ENCODE assay signal across 8 cellular contexts in genomic region chr4:86934772-86935498, GRCh38. TPM values are rescaled to one million over a fixed set of nuclear protein-coding genes. Genes with fewer than 3 reads are reported as not detected.
DNase-seq lines count a peak whose midpoint lies in the region; ATAC-seq and TF ChIP-seq lines count a peak whose summit lies in the region.

TSS of gene AFF1 (plus strand) at chr4:86935011. CDS start at chr4:86948534, 13,523 bp downstream.

- TF ChIP-seq CTCF in DND-41 (IDR thresholded peaks at IDR 0.05; ENCODE audit: borderline replicate concordance, extremely low read depth, low read length, poor library complexity, severe bottlenecking) = peak; percentile 57

- H3K27me3 Mint-ChIP-seq in naive thymus-derived CD8-positive, alpha-beta T cell = no peaks in the 10 kb centered on the region

- H4K20me1 ChIP-seq in DND-41 (ENCODE audit: insufficient read depth, low read length) (no peaks in the 10 kb centered on the region), Karpas-422 (ENCODE audit: insufficient read depth, low read depth, low read length) (no peaks in the 10 kb centered on the region)

- peak; percentile 92 for DNase-seq in DND-41
- peak; percentile 91 for DNase-seq in Karpas-422
- peak; percentile 96 for DNase-seq in RKO (ENCODE audit: low spot score)
- DNase-seq in activated T-helper 1 cell treated with Interleukin-2 at 50 U/mL for 16 hours (ENCODE audit: low read depth) = peak; percentile 83
- peak; percentile 96 for DNase-seq in fibroblast of gingiva (ENCODE audit: low read depth)
- peak; percentile 83 to 92 (median 85) for DNase-seq in naive thymus-derived CD8-positive, alpha-beta T cell
- DNase-seq in stimulated activated naive CD4-positive, alpha-beta T cell treated with Interleukin-2 at 50 U/mL for 16 hours (lab: John Stamatoyannopoulos, UW) = peak; percentile 92

- peaks cover 32 to 51% (median 50%) of the 10 kb centered on the region in 4 donors for H3K4me1 Mint-ChIP-seq in naive thymus-derived CD8-positive, alpha-beta T cell

- POLR2A ChIA-PET in naive thymus-derived CD8-positive, alpha-beta T cell (lab: Charles Lee) = interaction anchor here (0.5 to 6.7 kb wide), 20 partner anchors 12 to 1351 kb away, joined by 3 to 162 read pairs (median 4); partner anchors contain the start of genes HSD17B11, KLHL8 and PPM1K

- ATAC-seq in DND-41 (ENCODE audit: insufficient read depth, low read depth) (peak; percentile 73), GM21825 (IDR thresholded peaks at IDR 0.05; ENCODE audit: unreplicated experiment) (peak; percentile 53)
- ATAC-seq in naive thymus-derived CD8-positive, alpha-beta T cell = peak; percentile 74 to 77

- H3K9me2 ChIP-seq in Karpas-422 (replicated peaks; ENCODE audit: insufficient read depth, low read length) = no peaks in the 10 kb centered on the region

- no peaks in the 10 kb centered on the region for H3K9me3 ChIP-seq in DND-41 (ENCODE audit: insufficient read depth, low read length, severe bottlenecking)
- H3K9me3 ChIP-seq in Karpas-422 (ENCODE audit: low read length) = no peaks in the 10 kb centered on the region

- H3K9ac ChIP-seq in DND-41 (ENCODE audit: low read depth, low read length) (peak within 1 kb of the TSS; percentile 94), Karpas-422 (ENCODE audit: low read length) (peak within 1 kb of the TSS; percentile 71)

- H3K4me3 ChIP-seq in DND-41 (ENCODE audit: low read depth in 1 of 2, low read length in 2 of 2) = peak within 1 kb of the TSS; percentile 77 to 80
- peak within 1 kb of the TSS; percentile 77 for H3K4me3 ChIP-seq in Karpas-422 (ENCODE audit: low read length)

- peak within 1 kb of the TSS; percentile 89 for H2AFZ ChIP-seq in DND-41 (ENCODE audit: low read depth, low read length)
- H2AFZ ChIP-seq in Karpas-422 (ENCODE audit: low read length) = peak within 1 kb of the TSS; percentile 93; the same call in 1 of the 2 replicates

- H3K36me3 ChIP-seq in DND-41 (ENCODE audit: insufficient read depth, low read length) = no peaks in the 10 kb centered on the region; the same call in 1 of the 2 replicates
- no peaks in the 10 kb centered on the region for H3K36me3 ChIP-seq in Karpas-422 (ENCODE audit: insufficient read depth, low read length)

- peak within 1 kb of the TSS; percentile 85 to 97 (median 96) for H3K4me3 Mint-ChIP-seq in naive thymus-derived CD8-positive, alpha-beta T cell

- H3K27ac Mint-ChIP-seq in naive thymus-derived CD8-positive, alpha-beta T cell = peak within 1 kb of the TSS; percentile 93 to 98 (median 96)

- H3K4me2 ChIP-seq in DND-41 (ENCODE audit: insufficient read depth, low read length) (peak within 1 kb of the TSS; percentile 88), Karpas-422 (ENCODE audit: low read depth, low read length, poor library complexity, severe bottlenecking) (peak within 1 kb of the TSS; percentile 84)

- peaks cover 0 to 9% (median 6%) of the 10 kb centered on the region in 3 donors for H3K36me3 Mint-ChIP-seq in naive thymus-derived CD8-positive, alpha-beta T cell

- H3K9me3 Mint-ChIP-seq in naive thymus-derived CD8-positive, alpha-beta T cell = no peaks in the 10 kb centered on the region

- H3K27me3 ChIP-seq in DND-41 (ENCODE audit: insufficient read depth, low read length, poor library complexity) (no peaks in the 10 kb centered on the region), Karpas-422 (ENCODE audit: low read length) (no peaks in the 10 kb centered on the region)

- H3K4me1 ChIP-seq in DND-41 (ENCODE audit: insufficient read depth, low read length) = peaks cover 52% of the 10 kb centered on the region
- H3K4me1 ChIP-seq in Karpas-422 (ENCODE audit: low read length) = peaks cover 71% of the 10 kb centered on the region

- peaks cover 57% of the 10 kb centered on the region for H3K79me2 ChIP-seq in DND-41 (ENCODE audit: insufficient read depth, low read length)
- no peaks in the 10 kb centered on the region for H3K79me2 ChIP-seq in Karpas-422 (ENCODE audit: low read length)

- peak within 1 kb of the TSS; percentile 90 for H3K27ac ChIP-seq in DND-41 (ENCODE audit: low read length)
- no peak within 1 kb of the TSS for H3K27ac ChIP-seq in Karpas-422 (ENCODE audit: low read length)

RNA-seq across cellular contexts. Expression of gene AFF1, which starts in this region (rescaled TPM):
- 4.0 and 6.6 TPM in 2 replicates for total RNA-seq in Karpas-422 (2014; rRNA removed; shearing (Covaris generic); ENCODE audit: low replicate concordance)
- 10 to 100 TPM; 50.8 to 55.8 TPM for total RNA-seq in naive thymus-derived CD8-positive, alpha-beta T cell
- 10 to 100 TPM in 2 of 3 donors, 1 to 10 TPM in 1; 9.0 to 13.7 (median 12.9) TPM for polyA plus RNA-seq in naive thymus-derived CD8-positive, alpha-beta T cell
